ENCODE assay signal across 17 cellular contexts in genomic region chr22:43636086-43636485, GRCh38.
DNase-seq lines count a peak whose midpoint lies in the region; ATAC-seq, FAIRE-seq and TF ChIP-seq lines count a peak whose summit lies in the region.
"Had no signal": no experiment of that assay in that cellular context is flagged by ENCODE, and none has a peak within 500 bp of the region (broad histone marks: within the 10 kb centered on the region; RNA-seq: fewer than 3 reads in every experiment).

No MANE protein-coding gene starts in this region.

- H3K4me3 Mint-ChIP-seq in astrocyte (ENCODE audit: unreplicated experiment) (no peak overlapping the region), Calu3 (ENCODE audit: low read depth, unreplicated experiment) (no peak overlapping the region)
- H3K4me3 Mint-ChIP-seq: CD4-positive, alpha-beta memory T cell had no signal

- TF ChIP-seq CTCF in LNCaP clone FGC (IDR thresholded peaks at IDR 0.05; ENCODE audit: control insufficient read depth, extremely low read depth, insufficient read depth): peak; percentile 27
- no peak for TF ChIP-seq CTCF in astrocyte (IDR thresholded peaks at IDR 0.05; ENCODE audit: insufficient read depth, low read depth, low read length)
- no peak for TF ChIP-seq CTCF in Calu3 (IDR thresholded peaks at IDR 0.05; ENCODE audit: unreplicated experiment)

- no peak overlapping the region for H3K9ac ChIP-seq in astrocyte (ENCODE audit: low read length)
- H3K9ac ChIP-seq in mesenchymal stem cell (ENCODE audit: low read length): no peak overlapping the region

- ATAC-seq in GM21576 (IDR thresholded peaks at IDR 0.05; ENCODE audit: unreplicated experiment): no peak
- ATAC-seq: HCT116 had no signal

- no peak overlapping the region for H4K8ac ChIP-seq in mesenchymal stem cell (ENCODE audit: low read length)

- H3K4me2 ChIP-seq in astrocyte (ENCODE audit: low read length) (no peak overlapping the region), mesenchymal stem cell (ENCODE audit: low read length, poor library complexity, severe bottlenecking) (no peak overlapping the region)

- H3K4me3 ChIP-seq in LNCaP clone FGC (ENCODE audit: low read depth, low read length) (no peak overlapping the region), astrocyte (ENCODE audit: insufficient read depth, low read depth, low read length) (no peak overlapping the region), mesenchymal stem cell (ENCODE audit: insufficient read depth in 1 of 2, low read depth in 1 of 2, low read length in 2 of 2) (no peak overlapping the region)

- no peaks in the 10 kb centered on the region for H3K79me2 ChIP-seq in astrocyte (ENCODE audit: insufficient read depth, low read length)

- intact Hi-C loops in Calu3 (cut with micrococcal nuclease; ENCODE audit: unreplicated experiment): no loop called here

- H3K27ac Mint-ChIP-seq in astrocyte (ENCODE audit: unreplicated experiment) (peak overlapping the region; percentile 16), Calu3 (ENCODE audit: unreplicated experiment) (no peak overlapping the region)
- H3K27ac Mint-ChIP-seq: CD4-positive, alpha-beta memory T cell had no signal

- H3K18ac ChIP-seq in mesenchymal stem cell (ENCODE audit: low read depth in 1 of 2, low read length in 2 of 2): no peak overlapping the region

- H3K27ac ChIP-seq in astrocyte (ENCODE audit: low read depth, low read length) (no peak overlapping the region), mesenchymal stem cell (ENCODE audit: low read length, poor library complexity, severe bottlenecking) (no peak overlapping the region)
- H3K27ac ChIP-seq: C4-2B, HL-60 had no signal

- no peak overlapping the region for H3K4ac ChIP-seq in mesenchymal stem cell (ENCODE audit: low read depth in 1 of 2, low read length in 2 of 2)

- H3K27me3 Mint-ChIP-seq in astrocyte (ENCODE audit: low read depth, unreplicated experiment): peaks cover 20% of the 10 kb centered on the region
- peaks cover 20% of the 10 kb centered on the region for H3K27me3 Mint-ChIP-seq in Calu3 (ENCODE audit: unreplicated experiment)

- no peak for DNase-seq in LNCaP clone FGC (ENCODE audit: low read depth)
- DNase-seq in astrocyte (ENCODE audit: low read depth): no peak
- DNase-seq in mesenchymal stem cell: no peak
- DNase-seq in AML-193 (lab: John Stamatoyannopoulos, UW): no peak
- no peak for DNase-seq in Calu3
- DNase-seq in DMS 273 treated with DMSO at 0.1 percent for 48 hours (lab: John Stamatoyannopoulos, UW): no peak
- DNase-seq: BE2C; CD4-positive, alpha-beta memory T cell; COR-L47; DMS53; GOT3 had no signal

- peaks cover 10% of the 10 kb centered on the region for H3K9me3 Mint-ChIP-seq in astrocyte (ENCODE audit: unreplicated experiment)
- H3K9me3 Mint-ChIP-seq in Calu3 (ENCODE audit: low read depth, unreplicated experiment): peaks cover 6% of the 10 kb centered on the region

- H3K36me3 Mint-ChIP-seq in astrocyte (ENCODE audit: low read depth, unreplicated experiment) (peaks cover 2% of the 10 kb centered on the region), Calu3 (ENCODE audit: insufficient read depth, unreplicated experiment) (no peaks in the 10 kb centered on the region)

- no peaks in the 10 kb centered on the region for H3K79me1 ChIP-seq in mesenchymal stem cell (replicated peaks; ENCODE audit: low read length, poor library complexity, severe bottlenecking)

- no peak overlapping the region for H2AK5ac ChIP-seq in mesenchymal stem cell (ENCODE audit: low read length, severe bottlenecking)

- H3K4me1 ChIP-seq in astrocyte (ENCODE audit: insufficient read depth, low read length): no peaks in the 10 kb centered on the region
- H3K4me1 ChIP-seq in mesenchymal stem cell (ENCODE audit: control insufficient read depth, insufficient read depth, low read depth, low read length): no peaks in the 10 kb centered on the region
- H3K4me1 ChIP-seq: BE2C had no signal

- FAIRE-seq in astrocyte (lab: Jason Lieb, UNC): no peak
- FAIRE-seq: A204.1, GM18507 had no signal

- peak overlapping the region; percentile 7 for H4K91ac ChIP-seq in mesenchymal stem cell (ENCODE audit: low read length)

- H2BK15ac ChIP-seq in mesenchymal stem cell (ENCODE audit: low read depth, poor library complexity, severe bottlenecking): no peak overlapping the region

- no peaks in the 10 kb centered on the region for H3K27me3 ChIP-seq in astrocyte (ENCODE audit: insufficient read depth, low read length)
- no peaks in the 10 kb centered on the region for H3K27me3 ChIP-seq in mesenchymal stem cell (ENCODE audit: control insufficient read depth in 1 of 2, insufficient read depth in 1 of 2, low read length in 2 of 2)

- WGBS in mesenchymal stem cell: 90% methylated on average over 13 of the region's 13 CpGs

- no TSS peak for BruUV-seq in Calu3 (replicated peaks; lab: Mats Ljungman, UMichigan)

- no peak overlapping the region for H2BK5ac ChIP-seq in mesenchymal stem cell (ENCODE audit: low read depth, low read length, poor library complexity, severe bottlenecking)

- no peak overlapping the region for H2BK12ac ChIP-seq in mesenchymal stem cell (ENCODE audit: low read length in 2 of 2)

- H2AFZ ChIP-seq in astrocyte (ENCODE audit: low read depth, low read length): no peak overlapping the region
- H2AFZ ChIP-seq in mesenchymal stem cell (ENCODE audit: low read depth, low read length): no peak overlapping the region

- H3K4me1 Mint-ChIP-seq in astrocyte (ENCODE audit: low read depth, unreplicated experiment): no peaks in the 10 kb centered on the region
- H3K4me1 Mint-ChIP-seq in Calu3 (ENCODE audit: low read depth, unreplicated experiment): no peaks in the 10 kb centered on the region
- H3K4me1 Mint-ChIP-seq: CD4-positive, alpha-beta memory T cell had no signal

- no peak overlapping the region for H3K14ac ChIP-seq in mesenchymal stem cell (ENCODE audit: low read length in 2 of 2)

- CTCF ChIA-PET in Calu3 (lab: Charles Lee): no interaction called here

- no peak overlapping the region for H3K23ac ChIP-seq in mesenchymal stem cell (ENCODE audit: low read length in 2 of 2)

- H3K36me3 ChIP-seq in astrocyte (ENCODE audit: insufficient read depth, low read length): no peaks in the 10 kb centered on the region
- no peaks in the 10 kb centered on the region for H3K36me3 ChIP-seq in mesenchymal stem cell (ENCODE audit: control insufficient read depth in 1 of 2, insufficient read depth in 2 of 2, low read depth in 1 of 2, low read length in 2 of 2)
- H3K36me3 ChIP-seq: BE2C had no signal

- H4K20me1 ChIP-seq in astrocyte (ENCODE audit: insufficient read depth, low read length): no peaks in the 10 kb centered on the region

- H2BK120ac ChIP-seq in mesenchymal stem cell (ENCODE audit: low read depth, low read length): no peak overlapping the region

- H3K9me3 ChIP-seq in astrocyte (ENCODE audit: insufficient read depth, low read depth, low read length): peaks cover 3% of the 10 kb centered on the region
- peaks cover 21% of the 10 kb centered on the region for H3K9me3 ChIP-seq in mesenchymal stem cell (ENCODE audit: control insufficient read depth, low read length)
- H3K9me3 ChIP-seq: BE2C had no signal
